26 cellular contexts compared by ENCODE assay signal in the genomic region with DNA sequence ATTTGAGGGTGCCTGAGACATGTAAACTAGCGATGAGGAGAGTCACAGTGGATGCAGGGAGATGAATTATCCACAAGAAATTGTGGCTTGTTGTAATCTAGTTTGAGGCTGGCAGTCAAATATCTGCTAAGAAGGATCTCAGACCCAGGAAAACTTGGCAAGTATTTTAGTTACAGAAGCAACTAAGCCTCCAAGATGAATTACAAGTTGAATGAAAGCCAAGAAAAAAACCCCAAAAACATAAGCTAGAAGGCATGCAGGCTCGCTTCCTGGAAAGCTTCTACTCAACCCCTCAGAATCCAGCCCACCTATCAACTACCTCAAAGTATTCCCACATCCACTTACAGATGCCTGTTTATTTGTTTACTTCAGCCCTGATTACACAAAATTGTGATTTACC.
DNase-seq lines count a peak whose midpoint lies in the region; ATAC-seq and TF ChIP-seq lines count a peak whose summit lies in the region.
"Had no signal": no experiment of that assay in that cellular context is flagged by ENCODE, and none has a peak within 500 bp of the region (broad histone marks: within the 10 kb centered on the region; RNA-seq: fewer than 3 reads in every experiment).

No MANE protein-coding gene starts in this region.

- ATAC-seq in GM21825 (IDR thresholded peaks at IDR 0.05; ENCODE audit: unreplicated experiment) (no peak), HG03354 (IDR thresholded peaks at IDR 0.05; ENCODE audit: poor library complexity, severe bottlenecking, unreplicated experiment) (no peak)
- ATAC-seq: activated CD8-positive, alpha-beta memory T cell treated with anti-CD3 and anti-CD28 coated beads, Interleukin-2, amount 10 ng/mL, durations not matched to agents 7 days and 5 days; activated T-helper 17 cell treated with anti-CD3 and anti-CD28 coated beads, Interleukin-2, amount 50 U/mL, for 72 hours; left ventricle myocardium superior; stimulated activated effector memory CD8-positive, alpha-beta T cell treated with anti-CD3 and anti-CD28 coated beads, Interleukin-12 subunit alpha, Interleukin-12 subunit beta, amount 100 ng/mL, for 72 hours; T-cell had no signal

- DNase-seq in H4 (ENCODE audit: low spot score) (peak; percentile 18), adipocyte (ENCODE audit: low read depth) (peak; percentile 53), fibroblast of lung (ENCODE audit: low read depth in 2 of 2) (peak; percentile 62 to 93), skeletal muscle cell (ENCODE audit: low read depth) (peak; percentile 50), BE2C (no peak), SW 1271 (lab: John Stamatoyannopoulos, UW) (no peak)
- DNase-seq: activated CD4-positive, alpha-beta T cell treated with anti-CD3 and anti-CD28 coated beads, Interleukin-2, amount 10 ng/mL, durations not matched to agents 7 days and 5 days; activated CD8-positive, alpha-beta memory T cell treated with anti-CD3 and anti-CD28 coated beads, Interleukin-2, amount 10 ng/mL, durations not matched to agents 7 days and 5 days; brain microvascular endothelial cell; CD4-positive, alpha-beta memory T cell; colonic mucosa; immature natural killer cell; left ventricle myocardium superior; MV-4-11; NCI-H1694 treated with DMSO at 0.1 percent for 48 hours; NCI-H774; nephron progenitor cell; Right ventricle myocardium superior; stimulated activated CD4-positive, alpha-beta T cell treated with anti-CD3 and anti-CD28 coated beads, Interleukin-2, amount 100 ng/mL, for 24 hours; T-cell had no signal

- no peak for TF ChIP-seq CTCF in fibroblast of lung (conservative IDR thresholded peaks at IDR 0.05 in 1 of 2, IDR thresholded peaks at IDR 0.05 in 1 of 2; ENCODE audit: low read depth in 1 of 2, low read length in 2 of 2)
- no peak for TF ChIP-seq CTCF in BE2C (IDR thresholded peaks at IDR 0.05; ENCODE audit: low read depth, low read length)

- H3K36me3 ChIP-seq in adipocyte (ENCODE audit: control insufficient read depth, insufficient read depth, low read length, severe bottlenecking) (no peaks in the 10 kb centered on the region), fibroblast of lung (ENCODE audit: control insufficient read depth, insufficient read depth, low read length) (no peaks in the 10 kb centered on the region), BE2C (no peaks in the 10 kb centered on the region)
- H3K36me3 ChIP-seq: brain microvascular endothelial cell, colonic mucosa, suprapubic skin had no signal

- H3K27me3 ChIP-seq in adipocyte (replicated peaks; ENCODE audit: control insufficient read depth, insufficient read depth, low read length), result no peaks in the 10 kb centered on the region
- H3K27me3 ChIP-seq in fibroblast of lung (ENCODE audit: control insufficient read depth, insufficient read depth, low read length), result no peaks in the 10 kb centered on the region
- H3K27me3 ChIP-seq in BE2C, result no peaks in the 10 kb centered on the region
- H3K27me3 ChIP-seq: brain microvascular endothelial cell, colonic mucosa, suprapubic skin had no signal

- peak overlapping the region; percentile 7 for H2AFZ ChIP-seq in fibroblast of lung (ENCODE audit: low read length)

- H3K4me1 ChIP-seq in adipocyte (ENCODE audit: control insufficient read depth, insufficient read depth, low read length) (peaks cover 35% of the 10 kb centered on the region), fibroblast of lung (ENCODE audit: control insufficient read depth, extremely low read depth, insufficient read depth, low read length) (no peaks in the 10 kb centered on the region), BE2C (peaks cover 10% of the 10 kb centered on the region)
- H3K4me1 ChIP-seq: colonic mucosa, suprapubic skin had no signal

- H3K9me3 ChIP-seq in adipocyte (ENCODE audit: control insufficient read depth, low read length), result peaks cover 6% of the 10 kb centered on the region
- no peaks in the 10 kb centered on the region for H3K9me3 ChIP-seq in fibroblast of lung (ENCODE audit: control insufficient read depth, insufficient read depth, low read depth, low read length)
- H3K9me3 ChIP-seq in BE2C, result no peaks in the 10 kb centered on the region
- H3K9me3 ChIP-seq: colonic mucosa, suprapubic skin had no signal

- no peaks in the 10 kb centered on the region for H4K20me1 ChIP-seq in fibroblast of lung (ENCODE audit: control insufficient read depth, extremely low read depth, insufficient read depth, low read length)

- H3K4me2 ChIP-seq in fibroblast of lung (ENCODE audit: extremely low read depth, insufficient read depth, low read length), result no peak overlapping the region

- no peaks in the 10 kb centered on the region for H3K79me2 ChIP-seq in fibroblast of lung (ENCODE audit: control insufficient read depth, insufficient read depth, low read length)

- no peak overlapping the region for H3K4me3 ChIP-seq in adipocyte (ENCODE audit: low read length)
- no peak overlapping the region for H3K4me3 ChIP-seq in fibroblast of lung (replicated peaks in 1 of 4; ENCODE audit: control extremely low read depth in 1 of 4, insufficient read depth in 1 of 4, low read depth in 3 of 4, low read length in 4 of 4)
- H3K4me3 ChIP-seq in skeletal muscle cell (ENCODE audit: low read depth, low read length), result no peak overlapping the region
- no peak overlapping the region for H3K4me3 ChIP-seq in BE2C (ENCODE audit: low read depth, low read length)
- H3K4me3 ChIP-seq: colonic mucosa, skin epidermis, suprapubic skin had no signal

- peak overlapping the region; percentile 1 for H3K9ac ChIP-seq in adipocyte (ENCODE audit: low read length)
- no peak overlapping the region for H3K9ac ChIP-seq in fibroblast of lung (ENCODE audit: insufficient read depth, low read length)

- H3K27ac ChIP-seq in fibroblast of lung (ENCODE audit: insufficient read depth, low read length), result no peak overlapping the region
- H3K27ac ChIP-seq: brain microvascular endothelial cell, colonic mucosa, skin epidermis, suprapubic skin had no signal

Comparison
In these comparisons a context has a peak if more than half of its experiments do, and no peak if none do; other contexts are left out.
1. DNase-seq: peak in H4 (single experiment), adipocyte (single experiment), fibroblast of lung (2 of 2) and skeletal muscle cell (single experiment); none in BE2C (single experiment) and SW 1271 (0 of 2).